In genomic region chr11:124747406-124748099, GRCh38 we compare ENCODE assay signal across 1 cellular context.
TF ChIP-seq lines count a peak whose summit lies in the region.

No MANE protein-coding gene starts in this region.

TF ChIP-seq in WTC11, 78 proteins besides CTCF, POLR2A, EP300 and RAD21 (continued from another document):
- TF ChIP-seq STAT6 (CRISPR knock-in tag; conservative IDR thresholded peaks at IDR 0.05; ENCODE audit: low read depth) (no peak), ATF3 (CRISPR knock-in tag; conservative IDR thresholded peaks at IDR 0.05) (no peak), NR1H2 (CRISPR knock-in tag; IDR thresholded peaks at IDR 0.05) (no peak), FOXJ3 (CRISPR knock-in tag; IDR thresholded peaks at IDR 0.05; ENCODE audit: borderline replicate concordance) (no peak), AFF4 (CRISPR knock-in tag; IDR thresholded peaks at IDR 0.05; ENCODE audit: borderline replicate concordance) (no peak), EMX1 (CRISPR knock-in tag; IDR thresholded peaks at IDR 0.05) (no peak), JUN (CRISPR knock-in tag; IDR thresholded peaks at IDR 0.05) (no peak), AR (CRISPR knock-in tag; IDR thresholded peaks at IDR 0.05) (no peak), OVOL2 (CRISPR knock-in tag; IDR thresholded peaks at IDR 0.05; ENCODE audit: borderline replicate concordance) (no peak), ZNF121 (CRISPR knock-in tag; IDR thresholded peaks at IDR 0.05) (no peak)
TF ChIP-seq in WTC11: peak in this region for 0.
